In genomic region chr21:46605759-46606426, GRCh38 we compare ENCODE assay signal across 9 cellular contexts. TPM values are rescaled to one million over a fixed set of nuclear protein-coding genes. Genes with fewer than 3 reads are reported as not detected.
DNase-seq lines count a peak whose midpoint lies in the region; ATAC-seq, FAIRE-seq and TF ChIP-seq lines count a peak whose summit lies in the region.
"Had no signal": no experiment of that assay in that cellular context is flagged by ENCODE, and none has a peak within 500 bp of the region (broad histone marks: within the 10 kb centered on the region; RNA-seq: fewer than 3 reads in every experiment).

No MANE protein-coding gene starts in this region.

- H3K9me2 ChIP-seq in SK-N-SH: no peaks in the 10 kb centered on the region

- no peaks in the 10 kb centered on the region for H3F3A ChIP-seq in SK-N-SH (replicated peaks; ENCODE audit: insufficient read depth)

- DNase-seq in T-helper 1 cell (peak in 3 of 5 donors; percentile 14 to 46 (median 22)), H1 (ENCODE audit: low read depth in 1 of 2, low spot score in 2 of 2) (no peak), SK-N-SH (no peak), D721Med (ENCODE audit: insufficient read length, low spot score) (no peak), NCI-H82 treated with DMSO at 0.1 percent for 48 hours (lab: John Stamatoyannopoulos, UW; ENCODE audit: unreplicated experiment) (no peak)
- DNase-seq in stimulated activated CD8-positive, alpha-beta memory T cell treated with anti-CD3 and anti-CD28 coated beads, Interleukin-15, amount 100 ng/mL, for 48 hours (ENCODE audit: low read depth in 2 of 2): peak; percentile 33 to 34

- H3K4me2 ChIP-seq in H1 (ENCODE audit: insufficient read depth in 1 of 2, low read depth in 2 of 2, low read length in 2 of 2) (no peak overlapping the region), SK-N-SH (no peak overlapping the region)

- H3K23me2 ChIP-seq in H1 (ENCODE audit: low read depth, low read length): no peaks in the 10 kb centered on the region

- no peaks in the 10 kb centered on the region for H3K27me3 ChIP-seq in H1 (replicated peaks in 1 of 4; ENCODE audit: control insufficient read depth in 3 of 4, extremely low read depth in 1 of 4, insufficient read depth in 3 of 4, low read length in 3 of 4)
- no peaks in the 10 kb centered on the region for H3K27me3 ChIP-seq in SK-N-SH (ENCODE audit: insufficient read depth)

- 0 out of 2 replicates have a peak overlapping the region, but pooled peaks have one; percentile 36 for H2BK15ac ChIP-seq in H1 (ENCODE audit: low read length)

- H2BK12ac ChIP-seq in H1 (ENCODE audit: low read depth, low read length): peak overlapping the region; percentile 55; the same call in 1 of the 2 replicates

- no peak overlapping the region for H3K9ac ChIP-seq in H1 (replicated peaks in 1 of 4; ENCODE audit: extremely low read depth in 1 of 4, low read depth in 3 of 4, low read length in 3 of 4)
- H3K9ac ChIP-seq in SK-N-SH: no peak overlapping the region

- H3K4me3 ChIP-seq in H1 (ENCODE audit: extremely low read depth in 1 of 4, insufficient read depth in 2 of 4, low read depth in 3 of 4, low read length in 4 of 4): no peak overlapping the region
- no peak overlapping the region for H3K4me3 ChIP-seq in SK-N-SH (ENCODE audit: low read depth in 2 of 2, low read length in 1 of 2)

- H4K20me1 ChIP-seq in H1 (replicated peaks in 1 of 2; ENCODE audit: control insufficient read depth in 1 of 2, insufficient read depth in 2 of 2, low read length in 2 of 2): no peaks in the 10 kb centered on the region
- H4K20me1 ChIP-seq in SK-N-SH (ENCODE audit: insufficient read depth): no peaks in the 10 kb centered on the region

- H2BK5ac ChIP-seq in H1 (ENCODE audit: low read depth, low read length): no peak overlapping the region

- CTCF ChIA-PET in H1 (lab: Charles Lee; ENCODE audit: partially characterized antibody) (interaction anchor here (1.6 kb wide), 1 partner anchor 15 kb away, joined by 4 read pairs; no protein-coding TSS in a partner anchor), SK-N-SH (lab: Yijun Ruan, JAX) (interaction anchor here (1.6 kb wide), 1 partner anchor 9 kb away, joined by 3 read pairs; no protein-coding TSS in a partner anchor)

- POLR2A ChIA-PET in H1 (lab: Charles Lee; ENCODE audit: partially characterized antibody): no interaction called here
- POLR2A ChIA-PET in SK-N-SH (lab: Yijun Ruan, JAX): no interaction called here

- no peaks in the 10 kb centered on the region for H3K79me2 ChIP-seq in H1 (ENCODE audit: control insufficient read depth in 1 of 2, insufficient read depth in 2 of 2, low read length in 2 of 2)
- no peaks in the 10 kb centered on the region for H3K79me2 ChIP-seq in SK-N-SH (ENCODE audit: insufficient read depth)

- WGBS in H1 (ENCODE audit: extremely low coverage in 1 of 2, insufficient coverage in 1 of 2, insufficient read length in 1 of 2, insufficient replicate concordance in 2 of 2, low coverage in 1 of 2, low lambda C conversion rate in 2 of 2, missing lambda C conversion rate in 1 of 2), 2 experiments: 81% methylated on average over 15 of the region's 15 CpGs; no CpG with 5 or more reads in 1 of the 2 experiments
- 82% methylated on average over 12 of the region's 15 CpGs for WGBS in SK-N-SH (ENCODE audit: low lambda C conversion rate)

- no peak overlapping the region for H3K27ac ChIP-seq in H1 (ENCODE audit: low read depth, low read length)
- no peak overlapping the region for H3K27ac ChIP-seq in SK-N-SH (ENCODE audit: low read depth in 2 of 2, low read length in 1 of 2)

- TF ChIP-seq EP300 in H1 (IDR thresholded peaks at IDR 0.05; ENCODE audit: borderline replicate concordance in 1 of 2, low read depth in 2 of 2, low read length in 2 of 2) (no peak), SK-N-SH (IDR thresholded peaks at IDR 0.05; ENCODE audit: borderline replicate concordance in 1 of 2, low read depth in 1 of 2, low read length in 1 of 2) (no peak)

- H4K5ac ChIP-seq in H1 (ENCODE audit: insufficient read length, low read depth, low read length): no peak overlapping the region

- H4K91ac ChIP-seq in H1 (replicated peaks; ENCODE audit: insufficient read length, low read length): peak overlapping the region; percentile 44

- no peak overlapping the region for H3K4ac ChIP-seq in H1 (replicated peaks; ENCODE audit: insufficient read length, low read depth, low read length)

- H3K79me1 ChIP-seq in H1 (ENCODE audit: low read depth, low read length): no peaks in the 10 kb centered on the region

- ATAC-seq in GM21717 (IDR thresholded peaks at IDR 0.05; ENCODE audit: unreplicated experiment) (peak; percentile 40), GM21360 (IDR thresholded peaks at IDR 0.05; ENCODE audit: unreplicated experiment) (no peak)

- H3K4me1 ChIP-seq in H1 (replicated peaks in 1 of 4; ENCODE audit: control insufficient read depth in 3 of 4, insufficient read depth in 4 of 4, low read length in 3 of 4): peaks cover 3 to 11% (median 4%) of the 10 kb centered on the region in 4 experiments; a peak in 4 of 7 replicates
- peaks cover 5 to 19% of the 10 kb centered on the region in 2 experiments; a peak in 2 of 4 replicates for H3K4me1 ChIP-seq in SK-N-SH (ENCODE audit: control insufficient read depth in 1 of 2, insufficient read depth in 2 of 2, low read depth in 1 of 2, low read length in 1 of 2)

- H3K36me3 ChIP-seq in H1 (ENCODE audit: control insufficient read depth in 2 of 4, insufficient read depth in 4 of 4, low read length in 3 of 4) (no peaks in the 10 kb centered on the region), SK-N-SH (replicated peaks in 1 of 2; ENCODE audit: control insufficient read depth in 1 of 2, insufficient read depth in 2 of 2, low read length in 1 of 2) (no peaks in the 10 kb centered on the region)

- H3K23ac ChIP-seq in H1 (ENCODE audit: insufficient read length): no peak overlapping the region

- no peak overlapping the region for H2BK20ac ChIP-seq in H1 (ENCODE audit: low read length)

- H2AFZ ChIP-seq in H1 (ENCODE audit: low read length) (no peak overlapping the region), SK-N-SH (ENCODE audit: low read depth) (no peak overlapping the region)

- H2BK120ac ChIP-seq in H1 (replicated peaks; ENCODE audit: low read depth, low read length): no peak overlapping the region

- FAIRE-seq in H1 (lab: Jason Lieb, UNC) (no peak), D721Med (lab: Jason Lieb, UNC) (no peak)

- TF ChIP-seq CTCF in H1 (IDR thresholded peaks at IDR 0.05; ENCODE audit: control extremely low read depth in 1 of 3, insufficient read depth in 1 of 3, low read depth in 1 of 3, low read length in 3 of 3): no peak
- TF ChIP-seq CTCF in SK-N-SH (IDR thresholded peaks at IDR 0.05): no peak
- no peak for TF ChIP-seq CTCF in D721Med (IDR thresholded peaks at IDR 0.05; ENCODE audit: insufficient read depth, missing control alignments)

- no peak overlapping the region for H2AK5ac ChIP-seq in H1 (ENCODE audit: low read depth, low read length)

- no peak overlapping the region for H3K56ac ChIP-seq in H1 (replicated peaks; ENCODE audit: insufficient read length, low read depth, low read length)

- no peak overlapping the region for H3K18ac ChIP-seq in H1 (ENCODE audit: extremely low read depth, low read length)

- no peak for TF ChIP-seq POLR2A in H1 (IDR thresholded peaks at IDR 0.05; ENCODE audit: control extremely low read depth in 1 of 2, low read depth in 2 of 2, low read length in 2 of 2)

- H3K14ac ChIP-seq in H1 (ENCODE audit: insufficient read length): no peak overlapping the region

- TF ChIP-seq RAD21 in H1 (IDR thresholded peaks at IDR 0.05 in 1 of 2, conservative IDR thresholded peaks at IDR 0.05 in 1 of 2; ENCODE audit: low read depth in 2 of 2, low read length in 2 of 2): no peak
- TF ChIP-seq RAD21 in SK-N-SH (IDR thresholded peaks at IDR 0.05; ENCODE audit: low read length): no peak

- no peak overlapping the region for H4K8ac ChIP-seq in H1 (ENCODE audit: extremely low read depth, insufficient read depth, low read length)

- H3K9me3 ChIP-seq in H1 (ENCODE audit: insufficient read depth in 2 of 2, low read depth in 1 of 2, low read length in 1 of 2) (peaks cover 6 to 8% of the 10 kb centered on the region in 2 experiments; a peak in 2 of 4 replicates), SK-N-SH (no peaks in the 10 kb centered on the region)

TF ChIP-seq in H1, 55 proteins besides CTCF, POLR2A, EP300 and RAD21 (continues in another document):
- TF ChIP-seq POU5F1 (IDR thresholded peaks at IDR 0.05; ENCODE audit: low read depth, low read length) (no peak), SP1 (IDR thresholded peaks at IDR 0.05; ENCODE audit: low read depth, low read length) (no peak), SIRT6 (IDR thresholded peaks at IDR 0.05; ENCODE audit: low read length) (no peak), TAF7 (optimal IDR thresholded peaks at IDR 0.05; ENCODE audit: borderline replicate concordance, low read depth, low read length) (no peak)

RNA-seq across cellular contexts. Expression of gene S100B, which starts 1.0 kb away (rescaled TPM):
- total RNA-seq in H1 (2021; fragmentation: NEBNext Ultra II Directional; extraction: Animal tissue kit (Norgen Biotek cat#: 25700)): 0.38 and 0.69 TPM in 2 replicates
- polyA plus RNA-seq in H1 (2011; rRNA removed): 0.36 and 0.47 TPM in 2 replicates
- 0.66 TPM for polyA plus RNA-seq in H1 (2011; cell fraction: cytosol; rRNA removed)
- polyA plus RNA-seq in H1 (2011; cell fraction: nucleus; rRNA removed): 0.19 TPM
- 0.23 to 1.3 TPM (median 0.77 TPM) in 4 replicates for polyA plus RNA-seq in H1 (2012, experiment 1 of 2)
- polyA plus RNA-seq in H1 (2012, experiment 2 of 2): not detected
- 0.63 TPM for polyA plus RNA-seq in H1 (2013, experiment 1 of 2)
- polyA plus RNA-seq in H1 (2013, experiment 2 of 2): 0.55 TPM
- polyA minus RNA-seq in H1 (2011; rRNA and poly(A)+ RNA removed): 0.38 TPM in 1 of 2 replicates, not detected in the other
- not detected for polyA minus RNA-seq in H1 (2011; cell fraction: cytosol; rRNA and poly(A)+ RNA removed)
- 0.80 TPM for polyA minus RNA-seq in H1 (2011; cell fraction: nucleus; rRNA and poly(A)+ RNA removed)
- 0.12 and 0.24 TPM in 2 replicates for polyA plus RNA-seq in SK-N-SH (2012; rRNA removed)
- polyA plus RNA-seq in SK-N-SH (2012; cell fraction: cytosol; rRNA removed): 0.62 and 0.72 TPM in 2 replicates
- not detected in 2 replicates for polyA plus RNA-seq in SK-N-SH (2012; cell fraction: nucleus; rRNA removed)
- total RNA-seq: renal cortical epithelial cell had no signal

RNA-seq across cellular contexts. Expression of gene PRMT2, which starts 29.6 kb away (rescaled TPM):
- total RNA-seq in H1 (2021; fragmentation: NEBNext Ultra II Directional; extraction: Animal tissue kit (Norgen Biotek cat#: 25700)): 45.8 and 47.2 TPM in 2 replicates
- 59.2 and 72.2 TPM in 2 replicates for polyA plus RNA-seq in H1 (2011; rRNA removed)
- polyA plus RNA-seq in H1 (2011; cell fraction: cytosol; rRNA removed): 80.9 TPM
- polyA plus RNA-seq in H1 (2011; cell fraction: nucleus; rRNA removed): 94.3 TPM
- polyA plus RNA-seq in H1 (2012, experiment 1 of 2): 48.7 to 64.9 TPM (median 59.2 TPM) in 4 replicates
- polyA plus RNA-seq in H1 (2012, experiment 2 of 2): 20.8 TPM
- polyA plus RNA-seq in H1 (2013, experiment 1 of 2): 27.6 TPM
- 27.7 TPM for polyA plus RNA-seq in H1 (2013, experiment 2 of 2)
- 55.1 and 56.6 TPM in 2 replicates for polyA minus RNA-seq in H1 (2011; rRNA and poly(A)+ RNA removed)
- polyA minus RNA-seq in H1 (2011; cell fraction: cytosol; rRNA and poly(A)+ RNA removed): 16.7 TPM
- polyA minus RNA-seq in H1 (2011; cell fraction: nucleus; rRNA and poly(A)+ RNA removed): 34.1 TPM
- 274 and 278 TPM in 2 replicates for polyA plus RNA-seq in SK-N-SH (2012; rRNA removed)
- 224 and 249 TPM in 2 replicates for polyA plus RNA-seq in SK-N-SH (2012; cell fraction: cytosol; rRNA removed)
- 250 and 278 TPM in 2 replicates for polyA plus RNA-seq in SK-N-SH (2012; cell fraction: nucleus; rRNA removed)

Comparison
In these comparisons a context has a peak if more than half of its experiments do, and no peak if none do; other contexts are left out.
1. DNase-seq: peak in T-helper 1 cell (3 of 5) and stimulated activated CD8-positive, alpha-beta memory T cell treated with anti-CD3 and anti-CD28 coated beads, Interleukin-15, amount 100 ng/mL, for 48 hours (2 of 2); none in H1 (0 of 2), SK-N-SH (single experiment), D721Med (single experiment) and NCI-H82 treated with DMSO at 0.1 percent for 48 hours (single experiment).